Comparison of ENCODE assay signal across 1 cellular context in genomic region chr1:25998075-25998761, GRCh38.
A peak's percentile ranks its signal among the peaks of the same experiment; 100 is the strongest.
TF ChIP-seq lines count a peak whose summit lies in the region.

No MANE protein-coding gene starts in this region.

TF ChIP-seq in IMR-90, 13 proteins besides CTCF, POLR2A, EP300 and RAD21 (continued from another document):
- TF ChIP-seq USF2 (IDR thresholded peaks at IDR 0.05; ENCODE audit: low read depth, low read length) (peak; percentile 88), ELK1 (IDR thresholded peaks at IDR 0.05; ENCODE audit: borderline replicate concordance, low read depth, low read length) (no peak), CHD1 (IDR thresholded peaks at IDR 0.05; ENCODE audit: low read depth, low read length) (peak; percentile 84; the same call in 1 of the 2 replicates), MAZ (IDR thresholded peaks at IDR 0.05; ENCODE audit: borderline replicate concordance, low read depth, low read length) (peak; percentile 89), BHLHE40 (IDR thresholded peaks at IDR 0.05; ENCODE audit: low read depth, low read length) (peak; percentile 94), NFE2L2 (IDR thresholded peaks at IDR 0.05; ENCODE audit: low read depth, low read length) (no peak), MXI1 (IDR thresholded peaks at IDR 0.05; ENCODE audit: borderline replicate concordance, low read depth, low read length) (peak; percentile 84; the same call in 1 of the 2 replicates), SMC3 (IDR thresholded peaks at IDR 0.05; ENCODE audit: low read depth, low read length) (peak; percentile 100)
TF ChIP-seq in IMR-90: peak in this region for 8.
